Comparison of ENCODE assay signal across 34 cellular contexts in genomic region chr13:52797176-52797575, GRCh38. TPM values are rescaled to one million over a fixed set of nuclear protein-coding genes. Genes with fewer than 3 reads are reported as not detected.
"Had no signal": no experiment of that assay in that cellular context is flagged by ENCODE, and none has a peak within 500 bp of the region (broad histone marks: within the 10 kb centered on the region; RNA-seq: fewer than 3 reads in every experiment).

No MANE protein-coding gene starts in this region.

- ATAC-seq: activated naive CD8-positive, alpha-beta T cell treated with anti-CD3 and anti-CD28 coated beads, Interleukin-2, amount 50 U/mL, for 24 hours; PC-3 had no signal

- H3K4me1 ChIP-seq: Peyer's patch, SJSA1 had no signal

- H3K27ac ChIP-seq: brain microvascular endothelial cell, Peyer's patch, SJSA1, VCaP had no signal

- H3K36me3 ChIP-seq: brain microvascular endothelial cell, Peyer's patch, SJSA1 had no signal

- DNase-seq: activated B cell treated with CpG ODN at 0.5 μM for 24 hours; activated CD4-positive, alpha-beta memory T cell treated with anti-CD3 and anti-CD28 coated beads for 36 hours; activated CD4-positive, alpha-beta T cell treated with anti-CD3 and anti-CD28 coated beads for 4 hours; activated CD4-positive, alpha-beta T cell treated with anti-CD3 and anti-CD28 coated beads, Interleukin-2, amount 50 U/mL, for 1 hour; activated CD4-positive, CD25-positive, alpha-beta regulatory T cell treated with anti-CD3 and anti-CD28 coated beads, Interleukin-2, amount 50 U/mL, for 72 hours; activated CD8-positive, alpha-beta memory T cell treated with anti-CD3 and anti-CD28 coated beads, Interleukin-2, amount 50 U/mL, for 4 hours; activated effector memory CD4-positive, alpha-beta T cell treated with Interleukin-2 at 50 U/mL for 16 hours; activated naive CD4-positive, alpha-beta T cell treated with anti-CD3 and anti-CD28 coated beads, Interleukin-2, amount 10 ng/mL, durations not matched to agents 7 days and 5 days; activated naive CD8-positive, alpha-beta T cell treated with anti-CD3 and anti-CD28 coated beads, Interleukin-2, amount 50 U/mL, for 24 hours; activated T-cell treated with anti-CD3 and anti-CD28 coated beads for 4 hours; activated T-cell treated with anti-CD3 and anti-CD28 coated beads, Interleukin-2, amount 50 U/mL, for 48 hours; brain microvascular endothelial cell; central memory CD4-positive, alpha-beta T cell; NCI-H1092 treated with DMSO at 0.1 percent for 48 hours; NCI-H1436; NCI-H187; NCI-H2029 treated with DMSO at 0.1 percent for 48 hours; NCI-H2107; NCI-H446; NCI-H510A treated with DMSO at 0.1 percent for 48 hours; NCI-H526 treated with DMSO at 0.1 percent for 48 hours; NK-92 treated with Interleukin-12 subunit alpha and Interleukin-12 subunit beta, amount 100 ng/mL, for 24 hours; PC-3; Peyer's patch; RPMI8226; SHP77 treated with DMSO at 0.1 percent for 48 hours; SW 1271; T-helper 1 cell; T-helper 2 cell; T-helper 9 cell had no signal

- H3K4me3 ChIP-seq: Peyer's patch, SJSA1 had no signal

- H3K27me3 ChIP-seq: brain microvascular endothelial cell, Peyer's patch, SJSA1 had no signal

- H3K9me3 ChIP-seq: Peyer's patch, SJSA1 had no signal

- FAIRE-seq: colon had no signal

RNA-seq across cellular contexts. Expression of gene PCDH8, which starts 51.3 kb away (rescaled TPM):
- total RNA-seq: activated B cell treated with CpG ODN at 0.5 μM for 24 hours; activated CD4-positive, alpha-beta memory T cell treated with anti-CD3 and anti-CD28 coated beads for 36 hours; M059J; PC-3; Peyer's patch; SJSA1 had no signal

RNA-seq across cellular contexts. Expression of gene CNMD, which starts 57.6 kb away (rescaled TPM):
- total RNA-seq: activated B cell treated with CpG ODN at 0.5 μM for 24 hours; activated CD4-positive, alpha-beta memory T cell treated with anti-CD3 and anti-CD28 coated beads for 36 hours; M059J; PC-3; Peyer's patch; SJSA1 had no signal
